8 cellular contexts compared by ENCODE assay signal in genomic region chr19:45092747-45093678, GRCh38. TPM values are rescaled to one million over a fixed set of nuclear protein-coding genes. Genes with fewer than 3 reads are reported as not detected.
DNase-seq lines count a peak whose midpoint lies in the region; ATAC-seq and TF ChIP-seq lines count a peak whose summit lies in the region.

Gene PPP1R37, plus strand, starts transcription at chr19:45093179. Its CDS starts 147 bp downstream, at chr19:45093326.

- TF ChIP-seq POLR2A in GM19193 (IDR thresholded peaks at IDR 0.05; ENCODE audit: extremely low read depth, insufficient read depth, insufficient read length), result peak; percentile 33

- ATAC-seq in HG03469 (IDR thresholded peaks at IDR 0.05; ENCODE audit: unreplicated experiment), result peak; percentile 45
- peak; percentile 78 for ATAC-seq in left colon

- intact Hi-C loops in activated CD4-positive, alpha-beta T cell treated with anti-CD3 and anti-CD28 coated beads, Interleukin-2, amount 10 ng/mL, durations not matched to agents 24 days and 14 days (cut with micrococcal nuclease), result loop anchor here (1.0 to 5.0 kb wide), 6 partner anchors 34 to 314 kb away; partner anchors contain the start of genes BLOC1S3, CLASRP, CLPTM1 and MARK4
- intact Hi-C loops in left colon (cut with DNase I, micrococcal nuclease), result loop anchor here in 1 of 2 donors (10.0 kb wide), 1 partner anchor 82 kb away; the partner anchor contains the start of genes BLOC1S3 and TRAPPC6A

- no peak for TF ChIP-seq CTCF in coronary artery (IDR thresholded peaks at IDR 0.05)

- peak within 1 kb of the TSS; percentile 94 for H3K27ac Mint-ChIP-seq in activated CD4-positive, alpha-beta T cell treated with anti-CD3 and anti-CD28 coated beads, Interleukin-2, amount 10 ng/mL, durations not matched to agents 24 days and 14 days

- peaks cover 27% of the 10 kb centered on the region for H3K36me3 Mint-ChIP-seq in activated CD4-positive, alpha-beta T cell treated with anti-CD3 and anti-CD28 coated beads, Interleukin-2, amount 10 ng/mL, durations not matched to agents 24 days and 14 days (ENCODE audit: low read depth)

- peak within 1 kb of the TSS; percentile 85 for H3K4me3 ChIP-seq in coronary artery

- H3K4me3 Mint-ChIP-seq in activated CD4-positive, alpha-beta T cell treated with anti-CD3 and anti-CD28 coated beads, Interleukin-2, amount 10 ng/mL, durations not matched to agents 24 days and 14 days, result peak within 1 kb of the TSS; percentile 92

- H3K4me1 Mint-ChIP-seq in activated CD4-positive, alpha-beta T cell treated with anti-CD3 and anti-CD28 coated beads, Interleukin-2, amount 10 ng/mL, durations not matched to agents 24 days and 14 days, result peaks cover 41% of the 10 kb centered on the region

- peak; percentile 80 to 87 for DNase-seq in AML-193 (lab: John Stamatoyannopoulos, UW)
- peak; percentile 99 for DNase-seq in NCI-H69 (lab: John Stamatoyannopoulos, UW)
- DNase-seq in activated CD4-positive, alpha-beta T cell treated with anti-CD3 and anti-CD28 coated beads, Interleukin-2, amount 10 ng/mL, durations not matched to agents 24 days and 14 days, result peak; percentile 98
- peak; percentile 95 for DNase-seq in coronary artery (ENCODE audit: low spot score)
- peak; percentile 94 to 97 for DNase-seq in left colon
- peak; percentile 85 to 90 for DNase-seq in stimulated activated CD4-positive, alpha-beta T cell treated with anti-CD3 and anti-CD28 coated beads, Interleukin-1b, Interleukin-23, amount 100 ng/mL, for 4 hours (ENCODE audit: low read depth in 2 of 2)

- H3K9me3 Mint-ChIP-seq in activated CD4-positive, alpha-beta T cell treated with anti-CD3 and anti-CD28 coated beads, Interleukin-2, amount 10 ng/mL, durations not matched to agents 24 days and 14 days, result peaks cover 4% of the 10 kb centered on the region

- H3K27me3 Mint-ChIP-seq in activated CD4-positive, alpha-beta T cell treated with anti-CD3 and anti-CD28 coated beads, Interleukin-2, amount 10 ng/mL, durations not matched to agents 24 days and 14 days, result no peaks in the 10 kb centered on the region

- peak within 1 kb of the TSS; percentile 69 to 89 for H3K27ac ChIP-seq in coronary artery

RNA-seq across cellular contexts. Expression of gene PPP1R37, which starts in this region (rescaled TPM):
- 20.3 and 21.8 TPM in 2 replicates for total RNA-seq in activated CD4-positive, alpha-beta T cell treated with anti-CD3 and anti-CD28 coated beads, Interleukin-2, amount 10 ng/mL, durations not matched to agents 24 days and 14 days
- total RNA-seq in left colon, result 10 to 100 TPM; 31.6 to 33.1 TPM

Comparison
In these comparisons a context has a peak if more than half of its experiments do, and no peak if none do; other contexts are left out.
1. Peak in every context shown above with its lines: DNase-seq, ATAC-seq, H3K4me3 ChIP-seq and H3K27ac ChIP-seq.